ENCODE assay signal across 1 cellular context in the genomic region with DNA sequence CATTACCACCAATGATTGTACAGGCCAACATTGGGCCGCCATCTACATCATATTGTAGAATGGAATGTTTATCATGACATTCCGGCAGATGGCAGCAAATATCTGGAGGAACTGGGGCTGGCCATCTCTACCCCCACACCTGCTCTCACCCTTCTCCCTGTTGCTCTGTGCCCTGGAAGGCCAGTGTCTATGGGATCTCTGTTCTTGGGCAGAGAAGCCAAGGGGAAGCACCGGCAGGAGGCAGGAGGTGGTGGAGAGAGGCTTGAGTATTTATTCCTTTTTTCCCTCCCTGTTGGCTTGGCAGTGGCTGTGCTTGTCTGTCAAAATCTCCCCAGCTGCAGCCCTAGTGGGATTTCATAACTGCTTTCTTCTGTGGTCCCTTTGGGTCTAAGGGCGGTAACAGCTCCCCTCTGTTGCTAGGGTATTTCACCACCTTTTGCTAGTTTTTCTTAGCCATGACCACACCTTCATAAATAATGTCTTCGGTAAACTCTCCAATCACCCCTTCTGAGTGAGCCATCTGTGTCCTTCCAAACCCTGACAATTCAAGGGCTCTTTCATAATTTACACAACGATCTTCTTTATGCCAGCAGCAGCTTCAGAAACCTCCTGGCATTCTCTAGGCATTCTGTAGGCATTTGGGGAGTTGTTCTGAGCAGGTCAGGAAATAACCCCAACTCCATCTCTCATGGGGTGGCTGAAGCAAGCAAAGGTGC.
TF ChIP-seq lines count a peak whose summit lies in the region.

No MANE protein-coding gene starts in this region.

TF ChIP-seq in H1, 55 proteins besides CTCF, POLR2A, EP300 and RAD21 (continued from another document):
- no peak for TF ChIP-seq SIN3A (conservative IDR thresholded peaks at IDR 0.05 in 1 of 2, IDR thresholded peaks at IDR 0.05 in 1 of 2; ENCODE audit: low read depth in 1 of 2, low read length in 2 of 2)
